ENCODE assay signal across 15 cellular contexts in genomic region chr11:117719480-117719879, GRCh38.
DNase-seq lines count a peak whose midpoint lies in the region; ATAC-seq and TF ChIP-seq lines count a peak whose summit lies in the region.
"Had no signal": no experiment of that assay in that cellular context is flagged by ENCODE, and none has a peak within 500 bp of the region (broad histone marks: within the 10 kb centered on the region; RNA-seq: fewer than 3 reads in every experiment).

No MANE protein-coding gene starts in this region.

- H3K4me3 ChIP-seq in Caco-2 (ENCODE audit: low read depth, low read length) (no peak overlapping the region), Panc1 (ENCODE audit: low read depth in 2 of 2, low read length in 2 of 2) (no peak overlapping the region), dorsolateral prefrontal cortex (no peak overlapping the region), neuronal stem cell (ENCODE audit: low read length in 2 of 2) (no peak overlapping the region), aorta (ENCODE audit: low read length in 2 of 2) (no peak overlapping the region)
- H3K4me3 ChIP-seq: GM23248 had no signal

- TF ChIP-seq CTCF in Caco-2 (IDR thresholded peaks at IDR 0.05; ENCODE audit: insufficient read depth in 1 of 2, low read depth in 1 of 2, low read length in 1 of 2, severe bottlenecking in 1 of 2, unreplicated experiment in 1 of 2) = no peak
- TF ChIP-seq CTCF in Panc1 (IDR thresholded peaks at IDR 0.05) = no peak
- no peak for TF ChIP-seq CTCF in dorsolateral prefrontal cortex (IDR thresholded peaks at IDR 0.05 in 54 of 56, conservative IDR thresholded peaks at IDR 0.05 in 2 of 56; ENCODE audit: low read depth in 1 of 56, partially characterized antibody in 56 of 56)

- peaks cover 49% of the 10 kb centered on the region for H3K4me1 ChIP-seq in Caco-2
- peaks cover 25% of the 10 kb centered on the region for H3K4me1 ChIP-seq in Panc1 (ENCODE audit: control insufficient read depth, insufficient read depth, low read length)
- H3K4me1 ChIP-seq in neuronal stem cell (ENCODE audit: control insufficient read depth in 2 of 2, insufficient read depth in 1 of 2, low read depth in 1 of 2, low read length in 2 of 2) = peaks cover 9 to 40% of the 10 kb centered on the region in 2 donors
- no peaks in the 10 kb centered on the region for H3K4me1 ChIP-seq in aorta (ENCODE audit: control insufficient read depth in 1 of 2, insufficient read depth in 2 of 2, low read length in 2 of 2)

- H3K23ac ChIP-seq in neuronal stem cell (ENCODE audit: low read depth, low read length, poor library complexity) = no peak overlapping the region

- H2BK15ac ChIP-seq in neuronal stem cell (ENCODE audit: low read length) = no peak overlapping the region

- H3K27ac ChIP-seq in Panc1 (ENCODE audit: low read length) (peak overlapping the region; percentile 51; the same call in 1 of the 2 replicates), dorsolateral prefrontal cortex (peak overlapping the region; percentile 14 to 100 (median 98)), neuronal stem cell (replicated peaks; ENCODE audit: low read length) (peak overlapping the region; percentile 72), aorta (ENCODE audit: low read depth in 1 of 2, low read length in 2 of 2) (no peak overlapping the region)
- H3K27ac ChIP-seq: GM23248 had no signal

- H3K27me3 ChIP-seq in Caco-2 (replicated peaks; ENCODE audit: control insufficient read depth, insufficient read depth, low read length) (no peaks in the 10 kb centered on the region), Panc1 (ENCODE audit: control insufficient read depth, insufficient read depth, low read length) (no peaks in the 10 kb centered on the region), dorsolateral prefrontal cortex (no peaks in the 10 kb centered on the region), neuronal stem cell (ENCODE audit: control insufficient read depth in 3 of 3, insufficient read depth in 3 of 3, low read depth in 1 of 3, low read length in 3 of 3) (peaks cover 0 to 84% (median 0%) of the 10 kb centered on the region in 3 experiments), aorta (ENCODE audit: control insufficient read depth in 1 of 2, insufficient read depth in 2 of 2, low read length in 1 of 2) (no peaks in the 10 kb centered on the region)

- peak overlapping the region; percentile 96 for H3K27ac Mint-ChIP-seq in Caco-2 (ENCODE audit: unreplicated experiment)
- H3K27ac Mint-ChIP-seq: CD14-positive monocyte; CD8-positive, alpha-beta T cell; H9 had no signal

- no peak overlapping the region for H3K4ac ChIP-seq in neuronal stem cell (ENCODE audit: low read length)

- no peak overlapping the region for H2BK5ac ChIP-seq in neuronal stem cell (ENCODE audit: low read length)

- H3K18ac ChIP-seq in neuronal stem cell (ENCODE audit: low read length) = no peak overlapping the region

- no peak overlapping the region for H3K4me3 Mint-ChIP-seq in Caco-2 (ENCODE audit: unreplicated experiment)
- H3K4me3 Mint-ChIP-seq: CD14-positive monocyte; CD8-positive, alpha-beta T cell; H9 had no signal

- DNase-seq in Caco-2 = no peak
- no peak for DNase-seq in Panc1 (ENCODE audit: low read depth, low spot score)
- DNase-seq in dorsolateral prefrontal cortex = no peak
- no peak for DNase-seq in neuronal stem cell (ENCODE audit: low spot score)
- DNase-seq in NCI-H774 (lab: John Stamatoyannopoulos, UW) = no peak
- no peak for DNase-seq in aorta
- DNase-seq: CD8-positive, alpha-beta T cell; COR-L47; DMS53; GF-D8; GM23248 had no signal

- no peaks in the 10 kb centered on the region for H3K27me3 Mint-ChIP-seq in Caco-2 (ENCODE audit: insufficient read depth, unreplicated experiment)

- POLR2A ChIA-PET in Caco-2 (lab: Charles Lee) = no interaction called here
- POLR2A ChIA-PET in Panc1 (lab: Charles Lee) = no interaction called here

- no peak overlapping the region for H2AFZ ChIP-seq in neuronal stem cell (ENCODE audit: low read length)
- H2AFZ ChIP-seq: GM23248 had no signal

- H3K9me3 ChIP-seq in Caco-2 (no peaks in the 10 kb centered on the region), Panc1 (ENCODE audit: control insufficient read depth, insufficient read depth, low read depth, low read length) (no peaks in the 10 kb centered on the region), neuronal stem cell (replicated peaks in 1 of 2; ENCODE audit: control insufficient read depth in 2 of 2, insufficient read depth in 1 of 2, low read depth in 1 of 2, low read length in 2 of 2) (no peaks in the 10 kb centered on the region), aorta (ENCODE audit: control insufficient read depth, low read length) (no peaks in the 10 kb centered on the region)

- H2BK12ac ChIP-seq in neuronal stem cell (ENCODE audit: low read length) = no peak overlapping the region

- H3K36me3 ChIP-seq in Caco-2 (ENCODE audit: control insufficient read depth, insufficient read depth, low read length) (no peaks in the 10 kb centered on the region), Panc1 (ENCODE audit: control insufficient read depth, insufficient read depth, low read length) (no peaks in the 10 kb centered on the region), neuronal stem cell (replicated peaks in 1 of 2; ENCODE audit: control insufficient read depth in 2 of 2, insufficient read depth in 2 of 2, low read length in 2 of 2) (no peaks in the 10 kb centered on the region), aorta (ENCODE audit: control insufficient read depth in 1 of 2, insufficient read depth in 2 of 2, low read length in 1 of 2) (no peaks in the 10 kb centered on the region)

- no peak overlapping the region for H2AK5ac ChIP-seq in neuronal stem cell (ENCODE audit: low read depth, low read length)

- no CpG with 5 or more reads among the region's 4 CpGs for WGBS in neuronal stem cell (ENCODE audit: extremely low coverage in 2 of 2, insufficient read length in 2 of 2, insufficient replicate concordance in 1 of 2), 2 donors
- 87 to 89% methylated on average over 4 of the region's 4 CpGs for WGBS in aorta, 2 donors

- no peaks in the 10 kb centered on the region for H3K36me3 Mint-ChIP-seq in Caco-2 (ENCODE audit: insufficient read depth, unreplicated experiment)
- H3K36me3 Mint-ChIP-seq: CD14-positive monocyte; CD8-positive, alpha-beta T cell had no signal

- H4K91ac ChIP-seq in neuronal stem cell (ENCODE audit: low read depth, low read length, poor library complexity) = no peak overlapping the region

- peak overlapping the region; percentile 36 for H3K4me2 ChIP-seq in neuronal stem cell (ENCODE audit: insufficient read depth, low read length, poor library complexity, severe bottlenecking)

- H3K14ac ChIP-seq in neuronal stem cell (ENCODE audit: low read length) = no peak overlapping the region

- BruUV-seq in Caco-2 (replicated peaks; lab: Mats Ljungman, UMichigan) (no TSS peak), Panc1 (replicated peaks; lab: Mats Ljungman, UMichigan) (no TSS peak)

- no peak overlapping the region for H3K9ac ChIP-seq in neuronal stem cell (ENCODE audit: low read depth, low read length, poor library complexity)
- H3K9ac ChIP-seq: GM23248 had no signal

- no peak overlapping the region for H4K8ac ChIP-seq in neuronal stem cell (ENCODE audit: low read depth, low read length)

- CTCF ChIA-PET in Caco-2 (lab: Charles Lee) = no interaction called here
- CTCF ChIA-PET in Panc1 (lab: Charles Lee) = no interaction called here

- H3K79me1 ChIP-seq in neuronal stem cell (ENCODE audit: low read depth, low read length) = no peaks in the 10 kb centered on the region

- ATAC-seq in Panc1 = no peak
- ATAC-seq in GM18505 (IDR thresholded peaks at IDR 0.05; ENCODE audit: unreplicated experiment) = no peak
- ATAC-seq in GM18511 (IDR thresholded peaks at IDR 0.05; ENCODE audit: unreplicated experiment) = no peak
- no peak for ATAC-seq in aorta (ENCODE audit: low FRiP score)
- ATAC-seq: CD8-positive, alpha-beta T cell had no signal

- no peaks in the 10 kb centered on the region for H3K9me3 Mint-ChIP-seq in Caco-2 (ENCODE audit: unreplicated experiment)
- H3K9me3 Mint-ChIP-seq: CD8-positive, alpha-beta T cell; H9 had no signal

- no peak overlapping the region for H2BK120ac ChIP-seq in neuronal stem cell (ENCODE audit: low read depth, low read length)

- in situ Hi-C loops in Panc1 (cut with HindIII; ENCODE audit: low pct_unique_long_range_greater_than_20kb, low sequenced_read_pairs) = no loop called here

- peaks cover 45% of the 10 kb centered on the region for H3K4me1 Mint-ChIP-seq in Caco-2 (ENCODE audit: low read depth, unreplicated experiment)
- H3K4me1 Mint-ChIP-seq: CD14-positive monocyte had no signal

- TF ChIP-seq POLR2A in GM18505 (IDR thresholded peaks at IDR 0.05; ENCODE audit: borderline replicate concordance, extremely low read depth, insufficient read depth, insufficient read length) = no peak

- intact Hi-C loops in Caco-2 (cut with micrococcal nuclease; ENCODE audit: unreplicated experiment) = loop anchor here (5.0 kb wide), 1 partner anchor 88 kb away; no protein-coding TSS in a partner anchor
- intact Hi-C loops in Panc1 (cut with micrococcal nuclease; ENCODE audit: unreplicated experiment) = no loop called here
- intact Hi-C loops in dorsolateral prefrontal cortex (cut with DNase I) = loop anchor here (5.0 to 10.0 kb wide), 2 partner anchors 42 to 115 kb away; no protein-coding TSS in a partner anchor
- intact Hi-C loops in aorta (cut with DNase I) = no loop called here

Comparison
In these comparisons a context has a peak if more than half of its experiments do, and no peak if none do; other contexts are left out.
1. H3K27ac ChIP-seq: peak in Panc1 (single experiment), dorsolateral prefrontal cortex (59 of 59) and neuronal stem cell (single experiment); none in aorta (0 of 2).
2. intact Hi-C loops: an anchor here in Caco-2 (5.0 kb wide) and dorsolateral prefrontal cortex (5.0 to 10.0 kb wide); none called in Panc1 and aorta.